In the genomic region with DNA sequence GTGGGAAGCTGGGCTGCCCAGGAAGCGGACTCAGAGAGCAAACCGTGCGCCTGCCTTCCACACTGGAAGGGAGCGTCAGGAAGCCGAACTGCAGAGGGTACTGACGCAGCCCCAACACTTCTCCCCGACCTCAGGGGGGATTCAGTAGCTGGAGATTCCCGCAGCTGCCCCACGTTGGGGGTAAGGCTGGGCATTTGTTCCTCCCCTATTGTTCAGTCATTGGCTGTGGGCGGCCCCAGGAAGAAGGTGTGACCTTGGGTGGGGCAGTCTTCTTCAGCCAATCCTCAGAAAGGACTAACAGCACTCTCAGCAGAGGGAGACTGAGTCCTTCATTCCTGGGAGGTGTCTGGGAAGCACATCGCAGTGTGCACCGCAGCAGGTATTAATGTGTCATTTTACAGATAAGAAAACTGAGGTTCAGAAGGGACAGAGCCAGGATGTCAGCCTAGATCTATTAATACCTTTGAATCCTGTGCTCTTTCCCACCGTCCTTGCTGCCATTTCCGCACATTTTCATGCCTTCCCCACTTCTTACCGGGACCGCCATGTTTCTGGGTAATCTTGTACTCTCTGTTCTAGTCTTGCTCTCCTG, we compare ENCODE assay signal across 20 cellular contexts.
"Had no signal": no experiment of that assay in that cellular context is flagged by ENCODE, and none has a peak within 500 bp of the region (broad histone marks: within the 10 kb centered on the region; RNA-seq: fewer than 3 reads in every experiment).

No MANE protein-coding gene starts in this region.

- DNase-seq: activated CD4-positive, alpha-beta T cell treated with anti-CD3 and anti-CD28 coated beads, Interleukin-2, amount 50 U/mL, for 1 hour; activated CD8-positive, alpha-beta memory T cell treated with anti-CD3 and anti-CD28 coated beads for 24 hours; activated naive CD4-positive, alpha-beta T cell; anterior cingulate cortex; brain microvascular endothelial cell; cerebellar nuclear complex; effector memory CD8-positive, alpha-beta T cell; foreskin keratinocyte; islet precursor cell; mammary epithelial cell; naive thymus-derived CD8-positive, alpha-beta T cell; occipital lobe; right cardiac atrium; small intestine; stimulated activated CD4-positive, alpha-beta T cell treated with anti-CD3 and anti-CD28 coated beads, Interleukin-4, amount 100 ng/mL, for 4 hours; stimulated activated CD8-positive, alpha-beta memory T cell treated with anti-CD3 and anti-CD28 coated beads, Interleukin-4, amount 100 ng/mL, for 48 hours; stimulated activated naive CD4-positive, alpha-beta T cell treated with Interleukin-2 at 50 U/mL for 16 hours; upper lobe of left lung had no signal

- H3K4me1 ChIP-seq: foreskin keratinocyte, prostate gland, suprapubic skin, upper lobe of left lung had no signal

- H3K27ac ChIP-seq: brain microvascular endothelial cell, foreskin keratinocyte, prostate gland, suprapubic skin, upper lobe of left lung had no signal

- H3K36me3 ChIP-seq: brain microvascular endothelial cell, prostate gland, suprapubic skin, upper lobe of left lung had no signal

- H3K27me3 ChIP-seq: brain microvascular endothelial cell, upper lobe of left lung had no signal

- H3K9me3 ChIP-seq: prostate gland, suprapubic skin, upper lobe of left lung had no signal

- ATAC-seq: effector memory CD8-positive, alpha-beta T cell; foreskin keratinocyte; naive thymus-derived CD8-positive, alpha-beta T cell had no signal

- H3K4me3 ChIP-seq: prostate gland, suprapubic skin, upper lobe of left lung had no signal
